In genomic region chr6:38684244-38684643, GRCh38 we compare ENCODE assay signal across 33 cellular contexts. TPM values are rescaled to one million over a fixed set of nuclear protein-coding genes. Genes with fewer than 3 reads are reported as not detected.
"Had no signal": no experiment of that assay in that cellular context is flagged by ENCODE, and none has a peak within 500 bp of the region (broad histone marks: within the 10 kb centered on the region; RNA-seq: fewer than 3 reads in every experiment).

No MANE protein-coding gene starts in this region.

- H3K9me3 ChIP-seq: neutrophil, psoas muscle, spleen, thoracic aorta, thyroid gland, tibial nerve, upper lobe of left lung, vagina had no signal

- FAIRE-seq: urothelium cell line had no signal

- DNase-seq: naive thymus-derived CD8-positive, alpha-beta T cell; nephron progenitor cell; nucleus accumbens; posterior cingulate gyrus; psoas muscle; right cardiac atrium; spleen; stimulated activated CD4-positive, alpha-beta T cell treated with anti-CD3 and anti-CD28 coated beads, Interleukin-12 subunit alpha, Interleukin-12 subunit beta, amount 100 ng/mL, for 4 hours; stimulated activated CD4-positive, alpha-beta T cell treated with anti-CD3 and anti-CD28 coated beads, Interleukin-1b, Interleukin-23, amount 100 ng/mL, for 48 hours; stimulated activated CD4-positive, alpha-beta T cell treated with anti-CD3 and anti-CD28 coated beads, Interleukin-4, amount 100 ng/mL, for 1 hour; stimulated activated CD4-positive, alpha-beta T cell treated with anti-CD3 and anti-CD28 coated beads, Interleukin-4, amount 100 ng/mL, for 4 hours; stimulated activated CD8-positive, alpha-beta memory T cell treated with anti-CD3 and anti-CD28 coated beads, Interleukin-4, amount 100 ng/mL, for 48 hours; stimulated activated naive CD4-positive, alpha-beta T cell; stimulated activated naive CD8-positive, alpha-beta T cell treated with anti-CD3 and anti-CD28 coated beads, Interleukin-15, amount 100 ng/mL, for 72 hours; stimulated activated naive CD8-positive, alpha-beta T cell treated with anti-CD3 and anti-CD28 coated beads, Interleukin-15, Interleukin-2, amounts not matched to agents 100 U/mL and 50 U/mL, for 24 hours; substantia nigra; thyroid gland; trophoblast cell; upper lobe of left lung had no signal

- H3K9ac ChIP-seq: parathyroid adenoma had no signal

- H2AFZ ChIP-seq: parathyroid adenoma had no signal

- H3K4me1 ChIP-seq: parathyroid adenoma, psoas muscle had no signal

- ATAC-seq: naive thymus-derived CD8-positive, alpha-beta T cell; natural killer cell treated with Interleukin-12 subunit alpha and Interleukin-12 subunit beta and Interleukin-15 and Interleukin-18, amount 100 ng/mL, for 72 hours; psoas muscle; right cardiac atrium; sciatic nerve; stimulated activated memory B cell treated with anti-CD40 and anti-IgM and Interleukin-4, amounts not matched to agents 10 μg/mL and 1 μg/mL and 100 μg/mL, for 72 hours; stimulated activated naive CD8-positive, alpha-beta T cell treated with anti-CD3 and anti-CD28 coated beads, Interleukin-15, amount 100 ng/mL, for 72 hours had no signal

- H3K9me3 Mint-ChIP-seq: naive thymus-derived CD8-positive, alpha-beta T cell; natural killer cell treated with Interleukin-12 subunit alpha and Interleukin-12 subunit beta and Interleukin-15 and Interleukin-18, amount 100 ng/mL, for 72 hours; nephron progenitor cell; neural crest cell; stimulated activated memory B cell treated with anti-CD40 and anti-IgM and Interleukin-4, amounts not matched to agents 10 μg/mL and 1 μg/mL and 100 μg/mL, for 72 hours; stimulated activated naive CD8-positive, alpha-beta T cell treated with anti-CD3 and anti-CD28 coated beads, Interleukin-15, amount 100 ng/mL, for 72 hours had no signal

- H3K27me3 Mint-ChIP-seq: naive thymus-derived CD8-positive, alpha-beta T cell; natural killer cell treated with Interleukin-12 subunit alpha and Interleukin-12 subunit beta and Interleukin-15 and Interleukin-18, amount 100 ng/mL, for 72 hours; progenitor cell of endocrine pancreas; stimulated activated memory B cell treated with anti-CD40 and anti-IgM and Interleukin-4, amounts not matched to agents 10 μg/mL and 1 μg/mL and 100 μg/mL, for 72 hours; stimulated activated naive CD8-positive, alpha-beta T cell treated with anti-CD3 and anti-CD28 coated beads, Interleukin-15, amount 100 ng/mL, for 72 hours had no signal

- H3K27ac Mint-ChIP-seq: natural killer cell treated with Interleukin-12 subunit alpha and Interleukin-12 subunit beta and Interleukin-15 and Interleukin-18, amount 100 ng/mL, for 72 hours; progenitor cell of endocrine pancreas; stimulated activated memory B cell treated with anti-CD40 and anti-IgM and Interleukin-4, amounts not matched to agents 10 μg/mL and 1 μg/mL and 100 μg/mL, for 72 hours had no signal

- H3K27me3 ChIP-seq: neutrophil, spleen, thyroid gland, tibial nerve, upper lobe of left lung, vagina had no signal

- H3K4me3 ChIP-seq: psoas muscle, skin epidermis, smooth muscle cell, spleen, thoracic aorta, thyroid gland, tibial nerve, upper lobe of left lung, vagina had no signal

- H3K4me2 ChIP-seq: smooth muscle cell had no signal

- H3K79me2 ChIP-seq: parathyroid adenoma had no signal

- H3K27ac ChIP-seq: neutrophil, parathyroid adenoma, psoas muscle, skin epidermis, spleen, thoracic aorta, thyroid gland, tibial nerve, upper lobe of left lung, vagina had no signal

- H3K4me3 Mint-ChIP-seq: naive thymus-derived CD8-positive, alpha-beta T cell; natural killer cell treated with Interleukin-12 subunit alpha and Interleukin-12 subunit beta and Interleukin-15 and Interleukin-18, amount 100 ng/mL, for 72 hours; nephron progenitor cell; neural crest cell; stimulated activated memory B cell treated with anti-CD40 and anti-IgM and Interleukin-4, amounts not matched to agents 10 μg/mL and 1 μg/mL and 100 μg/mL, for 72 hours; stimulated activated naive CD8-positive, alpha-beta T cell treated with anti-CD3 and anti-CD28 coated beads, Interleukin-15, amount 100 ng/mL, for 72 hours had no signal

RNA-seq across cellular contexts. Expression of gene DNAH8, which starts 30.9 kb away (rescaled TPM):
- total RNA-seq: naive thymus-derived CD8-positive, alpha-beta T cell; omental fat pad; right cardiac atrium; smooth muscle cell; vagina had no signal
- polyA plus RNA-seq: naive thymus-derived CD8-positive, alpha-beta T cell; psoas muscle; right cardiac atrium; smooth muscle cell had no signal
